10 cellular contexts compared by ENCODE assay signal in the genomic region with DNA sequence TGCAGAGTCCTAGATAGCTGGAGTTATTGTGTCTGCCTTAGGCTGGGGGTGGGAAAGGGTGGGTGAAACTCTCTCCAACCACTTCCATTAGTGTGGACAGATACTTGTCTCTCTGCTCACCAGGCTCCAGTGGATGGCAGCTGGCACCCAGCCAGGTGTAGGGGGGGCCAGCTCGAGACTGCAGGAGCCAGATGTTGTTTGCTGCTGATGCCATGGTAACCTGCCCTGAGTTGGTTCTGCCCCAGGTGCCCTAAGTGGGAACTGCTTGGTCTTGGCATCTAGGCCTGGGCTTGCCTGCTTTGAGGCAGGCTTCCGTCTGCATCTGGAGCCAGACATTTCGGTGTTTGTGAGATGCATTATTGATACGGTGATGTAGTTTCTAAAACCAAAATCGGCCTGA.
DNase-seq lines count a peak whose midpoint lies in the region; ATAC-seq and TF ChIP-seq lines count a peak whose summit lies in the region.
"Had no signal": no experiment of that assay in that cellular context is flagged by ENCODE, and none has a peak within 500 bp of the region (broad histone marks: within the 10 kb centered on the region; RNA-seq: fewer than 3 reads in every experiment).

No MANE protein-coding gene starts in this region.

- H3K36me3 ChIP-seq in skeletal muscle tissue (ENCODE audit: control insufficient read depth in 3 of 3, insufficient read depth in 3 of 3, low read length in 3 of 3): peaks cover under 1 to 2% (median 2%) of the 10 kb centered on the region in 3 donors
- H3K36me3 ChIP-seq: vagina had no signal

- H3K27ac ChIP-seq in foreskin keratinocyte (no peak overlapping the region), skeletal muscle tissue (ENCODE audit: low read depth, low read length) (peak overlapping the region; percentile 47)

- H3K9me3 ChIP-seq in skeletal muscle tissue (ENCODE audit: control insufficient read depth in 3 of 3, low read length in 3 of 3): no peaks in the 10 kb centered on the region
- H3K9me3 ChIP-seq: vagina had no signal

- no peaks in the 10 kb centered on the region for H3K27me3 Mint-ChIP-seq in type B pancreatic cell

- no peak for TF ChIP-seq CTCF in foreskin keratinocyte (conservative IDR thresholded peaks at IDR 0.05)
- no peak for TF ChIP-seq CTCF in type B pancreatic cell (conservative IDR thresholded peaks at IDR 0.05)

- H3K4me3 Mint-ChIP-seq in type B pancreatic cell: no peak overlapping the region

- no peaks in the 10 kb centered on the region for H3K9me3 Mint-ChIP-seq in type B pancreatic cell

- H3K4me1 ChIP-seq in foreskin keratinocyte (no peaks in the 10 kb centered on the region), skeletal muscle tissue (ENCODE audit: control insufficient read depth in 3 of 3, insufficient read depth in 3 of 3, low read length in 3 of 3) (peaks cover 0 to 6% (median 4%) of the 10 kb centered on the region in 3 donors)

- H3K4me1 Mint-ChIP-seq in type B pancreatic cell (ENCODE audit: unreplicated experiment): peaks cover 31% of the 10 kb centered on the region

- no peak overlapping the region for H3K27ac Mint-ChIP-seq in type B pancreatic cell

- no peak overlapping the region for H3K9ac ChIP-seq in skeletal muscle tissue (ENCODE audit: low read depth in 1 of 3, low read length in 3 of 3)

- peaks cover 5% of the 10 kb centered on the region for H3K36me3 Mint-ChIP-seq in type B pancreatic cell

- ATAC-seq in foreskin keratinocyte: peak; percentile 91
- ATAC-seq in HG03442 (IDR thresholded peaks at IDR 0.05; ENCODE audit: unreplicated experiment): no peak
- no peak for ATAC-seq in HG02759 (IDR thresholded peaks at IDR 0.05; ENCODE audit: unreplicated experiment)

- H3K27me3 ChIP-seq in foreskin keratinocyte (no peaks in the 10 kb centered on the region), skeletal muscle tissue (ENCODE audit: control insufficient read depth in 3 of 3, insufficient read depth in 3 of 3, low read length in 3 of 3) (no peaks in the 10 kb centered on the region)
- H3K27me3 ChIP-seq: vagina had no signal

- DNase-seq in HT1080 (ENCODE audit: low read depth) (peak; percentile 11), NCI-H446 treated with DMSO at 0.1 percent for 48 hours (lab: John Stamatoyannopoulos, UW) (peak; percentile 9), foreskin keratinocyte (peak; percentile 40 to 66), type B pancreatic cell (ENCODE audit: extremely low spot score, unreplicated experiment) (no peak)
- DNase-seq in stimulated activated CD4-positive, alpha-beta T cell treated with anti-CD3 and anti-CD28 coated beads, Interleukin-1b, Interleukin-23, amount 100 ng/mL, for 48 hours: no peak
- DNase-seq: HCEC 1CT had no signal

- no peak overlapping the region for H3K4me3 ChIP-seq in skeletal muscle tissue (ENCODE audit: low read length in 3 of 3)
- H3K4me3 ChIP-seq: vagina had no signal

Comparison
In these comparisons a context has a peak if more than half of its experiments do, and no peak if none do; other contexts are left out.
1. DNase-seq: peak in HT1080 (single experiment), NCI-H446 treated with DMSO at 0.1 percent for 48 hours (single experiment) and foreskin keratinocyte (2 of 2); none in type B pancreatic cell (single experiment) and stimulated activated CD4-positive, alpha-beta T cell treated with anti-CD3 and anti-CD28 coated beads, Interleukin-1b, Interleukin-23, amount 100 ng/mL, for 48 hours (single experiment).